In the genomic region with DNA sequence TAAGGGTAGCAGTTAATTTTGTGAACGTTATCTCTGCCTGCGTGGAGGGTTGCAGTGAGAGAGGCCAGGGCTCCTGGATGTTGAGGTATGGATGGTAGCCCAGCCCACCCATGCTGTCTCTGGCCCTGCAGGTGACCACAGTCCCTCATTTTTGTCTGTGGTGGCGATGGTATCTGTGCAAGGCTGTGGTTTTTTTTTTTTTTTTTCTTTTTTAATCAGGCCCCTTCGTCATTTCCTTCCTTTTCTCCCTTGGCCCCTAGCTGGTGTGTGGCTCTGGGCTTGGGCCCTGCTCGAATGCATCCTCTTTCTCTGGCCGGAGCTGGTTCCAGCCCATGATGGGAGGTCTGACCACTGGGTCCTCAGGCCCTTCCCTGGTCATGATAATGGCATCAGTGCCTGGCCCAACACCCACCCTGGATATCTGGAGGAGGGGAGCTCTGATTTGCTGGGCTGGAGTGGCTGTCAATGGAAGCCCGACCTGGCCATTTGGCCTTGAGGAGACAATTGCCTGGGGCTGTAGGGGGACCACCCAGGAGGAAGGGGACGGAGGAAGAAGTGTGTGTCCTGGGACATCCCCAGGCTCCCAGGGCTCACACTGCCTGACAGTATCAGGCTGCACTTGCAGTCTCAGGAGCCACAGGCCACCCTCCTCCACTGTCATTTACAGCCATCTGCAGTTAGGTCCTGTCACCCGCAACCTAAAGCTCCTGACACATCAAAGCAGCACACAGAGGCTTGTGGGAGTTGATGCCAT, we compare ENCODE assay signal across 8 cellular contexts. TPM values are rescaled to one million over a fixed set of nuclear protein-coding genes. Genes with fewer than 3 reads are reported as not detected.
DNase-seq lines count a peak whose midpoint lies in the region; ATAC-seq and TF ChIP-seq lines count a peak whose summit lies in the region.
"Had no signal": no experiment of that assay in that cellular context is flagged by ENCODE, and none has a peak within 500 bp of the region (broad histone marks: within the 10 kb centered on the region; RNA-seq: fewer than 3 reads in every experiment).

No MANE protein-coding gene starts in this region.

- TF ChIP-seq CTCF in WTC11 (IDR thresholded peaks at IDR 0.05) = no peak
- TF ChIP-seq CTCF in nephron progenitor cell (IDR thresholded peaks at IDR 0.05) = no peak

- H3K27me3 Mint-ChIP-seq in WTC11 (ENCODE audit: low read depth) (peaks cover 11% of the 10 kb centered on the region), nephron progenitor cell (ENCODE audit: low read depth, poor library complexity) (peaks cover 39% of the 10 kb centered on the region)

- peak; percentile 69 for DNase-seq in WTC11 (ENCODE audit: low spot score)
- DNase-seq in nephron progenitor cell = peak; percentile 16
- DNase-seq in NCI-H1092 treated with DMSO at 0.1 percent for 48 hours (lab: John Stamatoyannopoulos, UW) = no peak
- DNase-seq in NCI-H526 treated with DMSO at 0.1 percent for 48 hours (lab: John Stamatoyannopoulos, UW) = no peak
- DNase-seq: activated CD4-positive, alpha-beta T cell treated with anti-CD3 and anti-CD28 coated beads for 48 hours had no signal

- POLR2A ChIA-PET in WTC11 (lab: Charles Lee) = interaction anchor here (0.6 to 2.0 kb wide), 5 partner anchors 9 to 368 kb away, joined by 3 to 11 read pairs (median 4); a partner anchor contains a TSS

- H3K9me3 Mint-ChIP-seq in WTC11 (no peaks in the 10 kb centered on the region), nephron progenitor cell (no peaks in the 10 kb centered on the region)

- H3K27ac Mint-ChIP-seq in WTC11 = peak overlapping the region; percentile 96
- H3K27ac Mint-ChIP-seq in nephron progenitor cell = no peak overlapping the region

- H3K36me3 Mint-ChIP-seq in WTC11 (no peaks in the 10 kb centered on the region), nephron progenitor cell (ENCODE audit: low read depth) (no peaks in the 10 kb centered on the region)

- H3K4me1 Mint-ChIP-seq in WTC11 = peaks cover 58% of the 10 kb centered on the region
- H3K4me1 Mint-ChIP-seq in nephron progenitor cell = peaks cover 18% of the 10 kb centered on the region

- H3K4me3 Mint-ChIP-seq in WTC11 (peak overlapping the region; percentile 38), nephron progenitor cell (no peak overlapping the region)

- ATAC-seq in GM18867 (IDR thresholded peaks at IDR 0.05; ENCODE audit: unreplicated experiment) = peak; percentile 61
- ATAC-seq in HG02981 (IDR thresholded peaks at IDR 0.05; ENCODE audit: unreplicated experiment) = peak; percentile 39
- ATAC-seq in WTC11 = peak; percentile 55
- no peak for ATAC-seq in GM21526 (IDR thresholded peaks at IDR 0.05; ENCODE audit: low FRiP score, unreplicated experiment)

- CTCF ChIA-PET in WTC11 (lab: Charles Lee) = interaction anchor here (0.6 to 1.8 kb wide), 3 partner anchors 36 to 263 kb away, joined by 3 to 6 read pairs (median 4); no protein-coding TSS in a partner anchor

TF ChIP-seq in WTC11, 78 proteins besides CTCF, POLR2A, EP300 and RAD21:
- TF ChIP-seq, protein P1, sequence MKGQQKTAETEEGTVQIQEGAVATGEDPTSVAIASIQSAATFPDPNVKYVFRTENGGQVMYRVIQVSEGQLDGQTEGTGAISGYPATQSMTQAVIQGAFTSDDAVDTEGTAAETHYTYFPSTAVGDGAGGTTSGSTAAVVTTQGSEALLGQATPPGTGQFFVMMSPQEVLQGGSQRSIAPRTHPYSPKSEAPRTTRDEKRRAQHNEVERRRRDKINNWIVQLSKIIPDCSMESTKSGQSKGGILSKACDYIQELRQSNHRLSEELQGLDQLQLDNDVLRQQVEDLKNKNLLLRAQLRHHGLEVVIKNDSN (CRISPR knock-in tag; IDR thresholded peaks at IDR 0.05) = 0 out of 2 replicates have a peak, but pooled peaks have one; percentile 24
- no peak for TF ChIP-seq ZNF671 (CRISPR knock-in tag; IDR thresholded peaks at IDR 0.05)

RNA-seq across cellular contexts. Expression of a gene that starts 8.1 kb away (rescaled TPM):
- total RNA-seq in WTC11 (2021) = 121 to 141 TPM (median 121 TPM) in 3 replicates

Comparison
In these comparisons a context has a peak if more than half of its experiments do, and no peak if none do; other contexts are left out.
1. DNase-seq: peak in WTC11 (single experiment) and nephron progenitor cell (single experiment); none in NCI-H1092 treated with DMSO at 0.1 percent for 48 hours (single experiment) and NCI-H526 treated with DMSO at 0.1 percent for 48 hours (single experiment).